ENCODE assay signal across 12 cellular contexts in genomic region chrX:132955710-132956109, GRCh38. TPM values are rescaled to one million over a fixed set of nuclear protein-coding genes. Genes with fewer than 3 reads are reported as not detected.
DNase-seq lines count a peak whose midpoint lies in the region; ATAC-seq and TF ChIP-seq lines count a peak whose summit lies in the region.
"Had no signal": no experiment of that assay in that cellular context is flagged by ENCODE, and none has a peak within 500 bp of the region (broad histone marks: within the 10 kb centered on the region; RNA-seq: fewer than 3 reads in every experiment).

No MANE protein-coding gene starts in this region.

- TF ChIP-seq CTCF in HCT116 (IDR thresholded peaks at IDR 0.05 in 2 of 3, conservative IDR thresholded peaks at IDR 0.05 in 1 of 3; ENCODE audit: borderline replicate concordance in 1 of 3, insufficient read depth in 1 of 3, low read depth in 2 of 3, low read length in 2 of 3) (no peak), endothelial cell (IDR thresholded peaks at IDR 0.05; ENCODE audit: unreplicated experiment) (no peak), neural cell (IDR thresholded peaks at IDR 0.05; ENCODE audit: poor library complexity, severe bottlenecking) (peak; percentile 26)

- H3K27me3 ChIP-seq in HCT116 (ENCODE audit: insufficient read depth, low read length): no peaks in the 10 kb centered on the region
- H3K27me3 ChIP-seq in neural cell (ENCODE audit: insufficient read depth, low read depth, low read length): no peaks in the 10 kb centered on the region

- RAD21 ChIA-PET in HCT116 (lab: Charles Lee; ENCODE audit: low non-redundant PET in 1 of 2, low total read pairs in 2 of 2, uncharacterized antibody in 2 of 2, unreplicated experiment in 2 of 2): no interaction called here

- H3K9me2 ChIP-seq in HCT116 (ENCODE audit: insufficient read depth) (no peaks in the 10 kb centered on the region), neural cell (ENCODE audit: insufficient read depth, low read length) (no peaks in the 10 kb centered on the region)

- no peak overlapping the region for H3K9ac ChIP-seq in HCT116 (ENCODE audit: low read length)
- H3K9ac ChIP-seq in neural cell (ENCODE audit: low read length): peak overlapping the region; percentile 73

- H3K79me2 ChIP-seq in HCT116 (ENCODE audit: insufficient read depth, low read length) (peaks cover 45% of the 10 kb centered on the region), neural cell (replicated peaks; ENCODE audit: insufficient read depth, low read length) (no peaks in the 10 kb centered on the region)

- H3K4me3 ChIP-seq in HCT116 (replicated peaks in 1 of 2; ENCODE audit: low read depth in 1 of 2, low read length in 2 of 2): no peak overlapping the region
- H3K4me3 ChIP-seq in neural cell (ENCODE audit: low read length): peak overlapping the region; percentile 84

- intact Hi-C loops in HCT116 (cut with micrococcal nuclease): no loop called here

- CTCF ChIA-PET in HCT116 (lab: Charles Lee): no interaction called here

- TF ChIP-seq RAD21 in HCT116 (IDR thresholded peaks at IDR 0.05; ENCODE audit: low read depth): no peak
- no peak for TF ChIP-seq RAD21 in neural cell (conservative IDR thresholded peaks at IDR 0.05)

- H3K27me3 Mint-ChIP-seq in endothelial cell (ENCODE audit: unreplicated experiment): peaks cover 13% of the 10 kb centered on the region

- no peak overlapping the region for H3K27ac Mint-ChIP-seq in endothelial cell (ENCODE audit: unreplicated experiment)

- no peaks in the 10 kb centered on the region; a peak in 1 of 4 replicates for H3K36me3 ChIP-seq in HCT116 (ENCODE audit: control insufficient read depth in 1 of 2, insufficient read depth in 2 of 2, low read length in 2 of 2)
- H3K36me3 ChIP-seq in neural cell (ENCODE audit: insufficient read depth, low read length): no peaks in the 10 kb centered on the region
- H3K36me3 ChIP-seq: WERI-Rb-1 had no signal

- TF ChIP-seq EP300 in neural cell (conservative IDR thresholded peaks at IDR 0.05; ENCODE audit: poor library complexity, severe bottlenecking): no peak

- H3K27ac ChIP-seq in HCT116 (ENCODE audit: low read depth, low read length) (no peak overlapping the region), neural cell (ENCODE audit: low read length) (no peak overlapping the region)
- H3K27ac ChIP-seq: 22Rv1, WERI-Rb-1 had no signal

- H3F3A ChIP-seq in neural cell (ENCODE audit: insufficient read depth, low read length, poor library complexity, severe bottlenecking): no peaks in the 10 kb centered on the region

- H2AFZ ChIP-seq in HCT116 (ENCODE audit: low read depth, low read length, poor library complexity, severe bottlenecking) (no peak overlapping the region), neural cell (ENCODE audit: low read depth, low read length) (no peak overlapping the region)

- H3K4me1 ChIP-seq in HCT116 (ENCODE audit: control insufficient read depth in 1 of 2, insufficient read depth in 2 of 2, low read length in 2 of 2): peaks cover 9 to 15% of the 10 kb centered on the region in 2 experiments; a peak in 3 of 4 replicates

- no peaks in the 10 kb centered on the region for H4K20me1 ChIP-seq in HCT116 (ENCODE audit: insufficient read depth)
- no peaks in the 10 kb centered on the region for H4K20me1 ChIP-seq in neural cell (ENCODE audit: insufficient read depth)

- H3K4me2 ChIP-seq in HCT116 (ENCODE audit: low read length) (no peak overlapping the region), neural cell (ENCODE audit: low read length) (peak overlapping the region; percentile 80)

- TSS peak; percentile 30 for BruUV-seq in HCT116 (replicated peaks; lab: Mats Ljungman, UMichigan)

- DNase-seq in DMS53 (lab: John Stamatoyannopoulos, UW) (peak; percentile 24), DMS53 treated with DMSO at 0.1 percent for 48 hours (lab: John Stamatoyannopoulos, UW; ENCODE audit: unreplicated experiment) (no peak), HCT116 (ENCODE audit: low read depth, low spot score) (no peak), endothelial cell (ENCODE audit: low spot score) (no peak)
- DNase-seq in effector CD8-positive, alpha-beta T cell (lab: John Stamatoyannopoulos, UW): no peak
- DNase-seq: NCI-H774, SHP77, WERI-Rb-1 had no signal

- POLR2A ChIA-PET in HCT116 (lab: Charles Lee): no interaction called here

- peaks cover 4% of the 10 kb centered on the region for H3K36me3 Mint-ChIP-seq in endothelial cell (ENCODE audit: low read depth, unreplicated experiment)

- peaks cover 5% of the 10 kb centered on the region for H3K4me1 Mint-ChIP-seq in endothelial cell (ENCODE audit: unreplicated experiment)

- peak overlapping the region; percentile 80 for H3K4me3 Mint-ChIP-seq in endothelial cell (ENCODE audit: unreplicated experiment)

- H3K9me3 ChIP-seq in HCT116 (ENCODE audit: control insufficient read depth in 1 of 2, insufficient read depth in 1 of 2, low read depth in 1 of 2, low read length in 2 of 2) (no peaks in the 10 kb centered on the region), neural cell (ENCODE audit: low read length) (no peaks in the 10 kb centered on the region)

- H3K9me3 Mint-ChIP-seq in endothelial cell (ENCODE audit: unreplicated experiment): no peaks in the 10 kb centered on the region

- TF ChIP-seq POLR2A in HCT116 (IDR thresholded peaks at IDR 0.05; ENCODE audit: borderline replicate concordance, extremely low read depth, insufficient read depth, insufficient read length): no peak

- ATAC-seq in HCT116 (no peak), GM18873 (IDR thresholded peaks at IDR 0.05; ENCODE audit: low FRiP score, unreplicated experiment) (no peak), HG02973 (IDR thresholded peaks at IDR 0.05; ENCODE audit: unreplicated experiment) (no peak)

TF ChIP-seq in HCT116, 20 proteins besides CTCF, POLR2A, EP300 and RAD21:
- TF ChIP-seq JUND (IDR thresholded peaks at IDR 0.05) (no peak), EZH2 (IDR thresholded peaks at IDR 0.05) (no peak), ELF1 (IDR thresholded peaks at IDR 0.05; ENCODE audit: borderline replicate concordance, low read depth) (no peak), SP1 (IDR thresholded peaks at IDR 0.05; ENCODE audit: low read depth) (no peak), ZFX (IDR thresholded peaks at IDR 0.05) (no peak), CBX3 (IDR thresholded peaks at IDR 0.05; ENCODE audit: low read depth) (no peak), CEBPB (IDR thresholded peaks at IDR 0.05; ENCODE audit: low read depth) (no peak), MAX (IDR thresholded peaks at IDR 0.05) (no peak), TCF7L2 (IDR thresholded peaks at IDR 0.05; ENCODE audit: borderline replicate concordance, extremely low read depth, insufficient read depth, insufficient read length) (no peak), SRF (IDR thresholded peaks at IDR 0.05; ENCODE audit: low read depth) (no peak), FOSL1 (IDR thresholded peaks at IDR 0.05; ENCODE audit: low read depth) (no peak)

TF ChIP-seq in neural cell, 6 proteins besides CTCF, POLR2A, EP300 and RAD21:
- TF ChIP-seq SMC3 (conservative IDR thresholded peaks at IDR 0.05; ENCODE audit: poor library complexity) (peak; percentile 29), POLR2AphosphoS5 (IDR thresholded peaks at IDR 0.05) (no peak)

RNA-seq across cellular contexts. Expression of gene HS6ST2, which starts 2.7 kb away (rescaled TPM):
- 24.6 TPM for total RNA-seq in HCT116 (2021; ENCODE audit: unreplicated experiment)
- 13.3 and 14.2 TPM in 2 replicates for polyA plus RNA-seq in HCT116 (2012)
- 1.1 TPM for total RNA-seq in endothelial cell (ENCODE audit: unreplicated experiment)
- polyA plus RNA-seq in neural cell: 34.0 and 43.0 TPM in 2 replicates
- 51.7 and 52.3 TPM in 2 replicates for polyA minus RNA-seq in neural cell

Comparison
In these comparisons a context has a peak if more than half of its experiments do, and no peak if none do; other contexts are left out.
1. RNA of gene HS6ST2, which starts 2.7 kb away (total RNA-seq): 24.6 TPM in HCT116 (single experiment); 1.1 TPM in endothelial cell (single experiment); every median in the first group is over 10 times any median in the second.